In genomic region chr17:42742916-42743315, GRCh38 we compare ENCODE assay signal across 10 cellular contexts. TPM values are rescaled to one million over a fixed set of nuclear protein-coding genes. Genes with fewer than 3 reads are reported as not detected.
DNase-seq lines count a peak whose midpoint lies in the region; ATAC-seq and TF ChIP-seq lines count a peak whose summit lies in the region.
"Not testable (repeated sequence)": the region's sequence is repeated elsewhere in the genome, so short reads cannot be mapped to it uniquely, and the experiment has no call there.
"Had no signal": no experiment of that assay in that cellular context is flagged by ENCODE, and none has a peak within 500 bp of the region (broad histone marks: within the 10 kb centered on the region; RNA-seq: fewer than 3 reads in every experiment).

No MANE protein-coding gene starts in this region.

- not testable (repeated sequence) for H3K36me3 Mint-ChIP-seq in activated T-helper 17 cell treated with anti-CD3 and anti-CD28 coated beads, Interleukin-2, amount 50 U/mL, for 72 hours (ENCODE audit: low read depth); natural killer cell

- H3F3A ChIP-seq in DOHH2 (ENCODE audit: control insufficient read depth, insufficient read depth): not testable (repeated sequence)

- not testable (repeated sequence) for H3K4me3 ChIP-seq in BLaER1; DOHH2 (ENCODE audit: low read length); right cardiac atrium (ENCODE audit: low read length); spleen

- peak overlapping the region; percentile 81; the same call in 1 of the 2 replicates for H3K9ac ChIP-seq in BLaER1

- H4K20me1 ChIP-seq in BLaER1; DOHH2 (ENCODE audit: control insufficient read depth, insufficient read depth, low read depth, low read length): not testable (repeated sequence)

- H3K27ac ChIP-seq in BLaER1; DOHH2 (ENCODE audit: low read depth, low read length); spleen: not testable (repeated sequence)
- H3K27ac ChIP-seq in RWPE1 (peak overlapping the region; percentile 86), right cardiac atrium (ENCODE audit: low read length) (peak overlapping the region; percentile 4)

- POLR2A ChIA-PET in RWPE1 (lab: Yijun Ruan, JAX; ENCODE audit: low non-redundant PET): not testable (repeated sequence)

- H3K27ac Mint-ChIP-seq in activated T-helper 17 cell treated with anti-CD3 and anti-CD28 coated beads, Interleukin-2, amount 50 U/mL, for 72 hours; natural killer cell: not testable (repeated sequence)

- peaks cover 45% of the 10 kb centered on the region for H3K79me2 ChIP-seq in DOHH2 (ENCODE audit: control insufficient read depth, low read length)

- H3K9me3 ChIP-seq in BLaER1; DOHH2 (ENCODE audit: control insufficient read depth, insufficient read depth, low read length); right cardiac atrium (ENCODE audit: control insufficient read depth, low read length); spleen: not testable (repeated sequence)

- not testable (repeated sequence) for ATAC-seq in activated T-helper 17 cell treated with anti-CD3 and anti-CD28 coated beads, Interleukin-2, amount 50 U/mL, for 72 hours (replicated peaks); right cardiac atrium; natural killer cell

- H3K4me1 ChIP-seq in BLaER1 (peaks cover 22% of the 10 kb centered on the region), DOHH2 (ENCODE audit: control insufficient read depth, low read length) (peaks cover 28% of the 10 kb centered on the region), spleen (peaks cover 18 to 49% (median 30%) of the 10 kb centered on the region in 6 donors)
- not testable (repeated sequence) for H3K4me1 ChIP-seq in right cardiac atrium (ENCODE audit: control insufficient read depth, insufficient read depth, low read length)

- CTCF ChIA-PET in RWPE1 (lab: Yijun Ruan, JAX): not testable (repeated sequence)

- H3K9me2 ChIP-seq in DOHH2 (replicated peaks; ENCODE audit: control insufficient read depth, low read length): not testable (repeated sequence)

- not testable (repeated sequence) for H3K27me3 ChIP-seq in BLaER1; right cardiac atrium (ENCODE audit: control insufficient read depth, insufficient read depth); spleen (replicated peaks in 1 of 7)
- H3K27me3 ChIP-seq in DOHH2 (ENCODE audit: control insufficient read depth, low read length): peaks cover 14% of the 10 kb centered on the region

- not testable (repeated sequence) for H3K36me3 ChIP-seq in BLaER1; DOHH2 (ENCODE audit: control insufficient read depth, low read length)
- peaks cover 0 to 15% (median 0%) of the 10 kb centered on the region in 6 donors for H3K36me3 ChIP-seq in spleen

- not testable (repeated sequence) for TF ChIP-seq POLR2A in spleen (IDR thresholded peaks at IDR 0.05)

- H3K4me1 Mint-ChIP-seq in activated T-helper 17 cell treated with anti-CD3 and anti-CD28 coated beads, Interleukin-2, amount 50 U/mL, for 72 hours: peaks cover 13% of the 10 kb centered on the region
- peaks cover 14 to 16% of the 10 kb centered on the region in 2 donors for H3K4me1 Mint-ChIP-seq in natural killer cell

- not testable (repeated sequence) for H3K9me3 Mint-ChIP-seq in activated T-helper 17 cell treated with anti-CD3 and anti-CD28 coated beads, Interleukin-2, amount 50 U/mL, for 72 hours; natural killer cell

- WGBS in right cardiac atrium: 95% methylated on average over 11 of the region's 11 CpGs
- WGBS in spleen, 5 donors: 88 to 92% (median 89%) methylated on average over 11 of the region's 11 CpGs

- peak overlapping the region; percentile 99 for H3K4me3 Mint-ChIP-seq in activated T-helper 17 cell treated with anti-CD3 and anti-CD28 coated beads, Interleukin-2, amount 50 U/mL, for 72 hours
- peak overlapping the region; percentile 49 for H3K4me3 Mint-ChIP-seq in natural killer cell

- intact Hi-C loops in right cardiac atrium (cut with DNase I); natural killer cell (cut with micrococcal nuclease); spleen (cut with DNase I; ENCODE audit: low total_unique reads): not testable (repeated sequence)

- H3K27me3 Mint-ChIP-seq in activated T-helper 17 cell treated with anti-CD3 and anti-CD28 coated beads, Interleukin-2, amount 50 U/mL, for 72 hours; natural killer cell (ENCODE audit: low read depth in 2 of 2): not testable (repeated sequence)

- TF ChIP-seq CTCF in DOHH2 (IDR thresholded peaks at IDR 0.05; ENCODE audit: low read depth, low read length, poor library complexity, severe bottlenecking); RWPE1 (conservative IDR thresholded peaks at IDR 0.05; ENCODE audit: low read depth); natural killer cell (IDR thresholded peaks at IDR 0.05); spleen (IDR thresholded peaks at IDR 0.05 in 8 of 11, conservative IDR thresholded peaks at IDR 0.05 in 3 of 11): not testable (repeated sequence)

- H3K4me2 ChIP-seq in BLaER1 (peak overlapping the region; percentile 91), DOHH2 (ENCODE audit: low read length) (peak overlapping the region; percentile 94)

- DNase-seq in RWPE1 (ENCODE audit: low spot score); natural killer cell: not testable (repeated sequence)
- peak in 1 of 3 donors; percentile 16 for DNase-seq in right cardiac atrium
- peak; percentile 30 for DNase-seq in spleen

RNA-seq across cellular contexts. Expression of gene EZH1, which starts 1.9 kb away (rescaled TPM):
- 10 to 100 TPM; 35.3 to 69.1 TPM for total RNA-seq in activated T-helper 17 cell treated with anti-CD3 and anti-CD28 coated beads, Interleukin-2, amount 50 U/mL, for 72 hours
- total RNA-seq in right cardiac atrium: 10 to 100 TPM; 32.4 to 53.2 (median 43.6) TPM
- polyA plus RNA-seq in right cardiac atrium: 22.5 TPM
- total RNA-seq in natural killer cell: 10 to 100 TPM; 68.8 to 92.7 (median 74.1) TPM
- 100 to 1,000 TPM in 1 of 7 donors, 10 to 100 TPM in 6; 62.3 to 104 (median 75.5) TPM for total RNA-seq in spleen
- 10 to 100 TPM; 24.1 to 27.9 (median 27.1) TPM for polyA plus RNA-seq in spleen

RNA-seq across cellular contexts. Expression of gene RAMP2, which starts 18.1 kb away (rescaled TPM):
- not detected for total RNA-seq in activated T-helper 17 cell treated with anti-CD3 and anti-CD28 coated beads, Interleukin-2, amount 50 U/mL, for 72 hours
- total RNA-seq in right cardiac atrium (10 to 100 TPM; 29.2 to 45.9 (median 40.9) TPM), natural killer cell (not detected), spleen (10 to 100 TPM in 6 of 7 donors, 1 to 10 TPM in 1; 9.7 to 34.3 (median 27.0) TPM)
- polyA plus RNA-seq in right cardiac atrium (73.5 TPM), spleen (10 to 100 TPM; 21.5 to 51.7 (median 36.0) TPM)
- total RNA-seq: SJCRH30 had no signal
- polyA plus RNA-seq: CD14-positive monocyte had no signal

RNA-seq across cellular contexts. Expression of gene VPS25, which starts 30.3 kb away (rescaled TPM):
- 10 to 100 TPM; 39.3 to 47.5 TPM for total RNA-seq in activated T-helper 17 cell treated with anti-CD3 and anti-CD28 coated beads, Interleukin-2, amount 50 U/mL, for 72 hours
- 10 to 100 TPM; 32.0 to 37.7 (median 33.0) TPM for total RNA-seq in right cardiac atrium
- 42.7 TPM for polyA plus RNA-seq in right cardiac atrium
- 10 to 100 TPM; 39.9 to 46.4 (median 41.5) TPM for total RNA-seq in natural killer cell
- 10 to 100 TPM; 29.6 to 41.1 (median 34.5) TPM for total RNA-seq in spleen
- 10 to 100 TPM; 31.0 to 47.7 (median 41.4) TPM for polyA plus RNA-seq in spleen

RNA-seq across cellular contexts. Expression of gene WNK4, which starts 37.5 kb away (rescaled TPM):
- total RNA-seq in activated T-helper 17 cell treated with anti-CD3 and anti-CD28 coated beads, Interleukin-2, amount 50 U/mL, for 72 hours: 1 to 10 TPM in 1 of 2 donors, under 1 TPM in 1; 0.41 to 1.5 TPM
- total RNA-seq in right cardiac atrium (not detected), natural killer cell (under 1 TPM in 2 of 3 donors, not detected in 1; 0.09 to 0.13 TPM), spleen (under 1 TPM in 3 of 7 donors, not detected in 4; 0.10 to 0.52 (median 0.41) TPM)
- polyA plus RNA-seq in right cardiac atrium (0.05 TPM), spleen (under 1 TPM in 2 of 3 donors, not detected in 1; 0.04 to 0.06 TPM)
- total RNA-seq: G401 had no signal
- polyA plus RNA-seq: CD14-positive monocyte had no signal

RNA-seq across cellular contexts. Expression of gene COA3, which starts 55.6 kb away (rescaled TPM):
- total RNA-seq in activated T-helper 17 cell treated with anti-CD3 and anti-CD28 coated beads, Interleukin-2, amount 50 U/mL, for 72 hours: 10 to 100 TPM; 18.6 to 31.2 TPM
- total RNA-seq in right cardiac atrium (10 to 100 TPM; 64.4 to 74.4 (median 70.7) TPM), natural killer cell (10 to 100 TPM; 12.9 to 19.3 (median 13.1) TPM), spleen (10 to 100 TPM; 30.0 to 62.0 (median 39.0) TPM)
- polyA plus RNA-seq in right cardiac atrium (142 TPM), spleen (100 to 1,000 TPM in 1 of 3 donors, 10 to 100 TPM in 2; 65.6 to 126 (median 97.1) TPM)

Comparison
In these comparisons a context has a peak if more than half of its experiments do, and no peak if none do; other contexts are left out.
1. RNA of gene RAMP2, which starts 18.1 kb away (total RNA-seq): 29.2 to 45.9 TPM in right cardiac atrium and 9.7 to 34.3 TPM in spleen; not detected in activated T-helper 17 cell treated with anti-CD3 and anti-CD28 coated beads, Interleukin-2, amount 50 U/mL, for 72 hours and not detected in natural killer cell; every median in the first group is over 10 times any median in the second.